Comparison of ENCODE assay signal across 22 cellular contexts in genomic region chr4:34766935-34767859, GRCh38.
A peak's percentile ranks its signal among the peaks of the same experiment; 100 is the strongest.
DNase-seq lines count a peak whose midpoint lies in the region; ATAC-seq and TF ChIP-seq lines count a peak whose summit lies in the region.
"Had no signal": no experiment of that assay in that cellular context is flagged by ENCODE, and none has a peak within 500 bp of the region (broad histone marks: within the 10 kb centered on the region; RNA-seq: fewer than 3 reads in every experiment).

No MANE protein-coding gene starts in this region.

- H3K27ac ChIP-seq in C4-2B (no peak overlapping the region), Panc1 (ENCODE audit: low read length) (no peak overlapping the region)
- H3K27ac ChIP-seq: esophagus squamous epithelium, gastroesophageal sphincter, lower lobe of right lung had no signal

- no TSS peak for BruUV-seq in Panc1 (replicated peaks; lab: Mats Ljungman, UMichigan)

- no peaks in the 10 kb centered on the region for H3K9me3 Mint-ChIP-seq in activated CD4-positive, alpha-beta T cell treated with anti-CD3 and anti-CD28 coated beads, Interleukin-2, amount 10 ng/mL, durations not matched to agents 24 days and 14 days
- H3K9me3 Mint-ChIP-seq: activated CD4-positive, alpha-beta T cell treated with anti-CD3 and anti-CD28 coated beads, Interleukin-2, amount 10 ng/mL, durations not matched to agents 7 days and 5 days; neural crest cell had no signal

- no peaks in the 10 kb centered on the region for H3K36me3 ChIP-seq in Panc1 (ENCODE audit: control insufficient read depth, insufficient read depth, low read length)
- H3K36me3 ChIP-seq: esophagus squamous epithelium, gastroesophageal sphincter, lower lobe of right lung had no signal

- intact Hi-C loops in Panc1 (cut with micrococcal nuclease; ENCODE audit: unreplicated experiment), result no loop called here
- intact Hi-C loops in activated CD4-positive, alpha-beta T cell treated with anti-CD3 and anti-CD28 coated beads, Interleukin-2, amount 10 ng/mL, durations not matched to agents 24 days and 14 days (cut with micrococcal nuclease), result no loop called here

- POLR2A ChIA-PET in Panc1 (lab: Charles Lee), result no interaction called here

- no peaks in the 10 kb centered on the region for H3K36me3 Mint-ChIP-seq in activated CD4-positive, alpha-beta T cell treated with anti-CD3 and anti-CD28 coated beads, Interleukin-2, amount 10 ng/mL, durations not matched to agents 24 days and 14 days (ENCODE audit: low read depth)
- H3K36me3 Mint-ChIP-seq: activated naive CD8-positive, alpha-beta T cell had no signal

- TF ChIP-seq CTCF in C4-2B (conservative IDR thresholded peaks at IDR 0.05) (peak; percentile 42), LNCAP (IDR thresholded peaks at IDR 0.05) (peak; percentile 56), Panc1 (IDR thresholded peaks at IDR 0.05) (peak; percentile 16; the same call in 1 of the 2 replicates)

- no peaks in the 10 kb centered on the region for H3K27me3 Mint-ChIP-seq in activated CD4-positive, alpha-beta T cell treated with anti-CD3 and anti-CD28 coated beads, Interleukin-2, amount 10 ng/mL, durations not matched to agents 24 days and 14 days
- H3K27me3 Mint-ChIP-seq: activated CD4-positive, alpha-beta T cell treated with anti-CD3 and anti-CD28 coated beads, Interleukin-2, amount 10 ng/mL, durations not matched to agents 7 days and 5 days; activated naive CD8-positive, alpha-beta T cell had no signal

- H3K27me3 ChIP-seq in Panc1 (ENCODE audit: control insufficient read depth, insufficient read depth, low read length), result no peaks in the 10 kb centered on the region
- H3K27me3 ChIP-seq: esophagus squamous epithelium, gastroesophageal sphincter had no signal

- CTCF ChIA-PET in Panc1 (lab: Charles Lee), result no interaction called here

- H3K4me3 ChIP-seq in Panc1 (ENCODE audit: low read depth in 2 of 2, low read length in 2 of 2), result no peak overlapping the region
- H3K4me3 ChIP-seq: esophagus squamous epithelium, gastroesophageal sphincter, GM12878, lower lobe of right lung had no signal

- H3K4me1 Mint-ChIP-seq in activated CD4-positive, alpha-beta T cell treated with anti-CD3 and anti-CD28 coated beads, Interleukin-2, amount 10 ng/mL, durations not matched to agents 24 days and 14 days, result no peaks in the 10 kb centered on the region
- H3K4me1 Mint-ChIP-seq: activated CD4-positive, alpha-beta T cell treated with anti-CD3 and anti-CD28 coated beads, Interleukin-2, amount 10 ng/mL, durations not matched to agents 7 days and 5 days; neural crest cell had no signal

- in situ Hi-C loops in Panc1 (cut with HindIII; ENCODE audit: low pct_unique_long_range_greater_than_20kb, low sequenced_read_pairs), result no loop called here

- ATAC-seq in Panc1, result peak; percentile 70; the same call in 1 of the 2 replicates
- ATAC-seq in HG02642 (IDR thresholded peaks at IDR 0.05; ENCODE audit: poor library complexity, unreplicated experiment), result no peak
- ATAC-seq in GM19023 (IDR thresholded peaks at IDR 0.05; ENCODE audit: unreplicated experiment), result no peak
- ATAC-seq: gastroesophageal sphincter, GM12878, lower lobe of right lung had no signal

- H3K9me3 ChIP-seq in Panc1 (ENCODE audit: control insufficient read depth, insufficient read depth, low read depth, low read length), result no peaks in the 10 kb centered on the region
- H3K9me3 ChIP-seq: esophagus squamous epithelium, gastroesophageal sphincter, lower lobe of right lung had no signal

- no peaks in the 10 kb centered on the region for H3K4me1 ChIP-seq in Panc1 (ENCODE audit: control insufficient read depth, insufficient read depth, low read length)
- H3K4me1 ChIP-seq: esophagus squamous epithelium, gastroesophageal sphincter, lower lobe of right lung had no signal

- no peak for DNase-seq in Panc1 (ENCODE audit: low read depth, low spot score)
- peak; percentile 0 for DNase-seq in kidney tubule cell (ENCODE audit: low spot score)
- DNase-seq in activated CD4-positive, alpha-beta T cell treated with anti-CD3 and anti-CD28 coated beads, Interleukin-2, amount 10 ng/mL, durations not matched to agents 24 days and 14 days, result no peak
- DNase-seq: activated CD4-positive, alpha-beta T cell treated with anti-CD3 and anti-CD28 coated beads, Interleukin-2, amount 10 ng/mL, durations not matched to agents 7 days and 5 days; cerebellar nuclear complex; DMS79; effector memory CD4-positive, alpha-beta T cell; esophagus squamous epithelium; KBM-7; lower lobe of right lung; NCI-H2081 treated with DMSO at 0.1 percent for 48 hours; Right ventricle myocardium superior; T-helper 1 cell had no signal

- no peak overlapping the region for H3K27ac Mint-ChIP-seq in activated CD4-positive, alpha-beta T cell treated with anti-CD3 and anti-CD28 coated beads, Interleukin-2, amount 10 ng/mL, durations not matched to agents 24 days and 14 days
- H3K27ac Mint-ChIP-seq: activated CD4-positive, alpha-beta T cell treated with anti-CD3 and anti-CD28 coated beads, Interleukin-2, amount 10 ng/mL, durations not matched to agents 7 days and 5 days; activated naive CD8-positive, alpha-beta T cell; activated T-helper 2 cell treated with anti-CD3 and anti-CD28 coated beads, Interferon-gamma antibody, Interleukin-2, Interleukin-4, amounts not matched to agents 10 μg/mL and 5 μg/mL and 100 μg/mL, durations not matched to agents 14 hours and 24 hours and 36 hours had no signal

- no peak overlapping the region for H3K4me3 Mint-ChIP-seq in activated CD4-positive, alpha-beta T cell treated with anti-CD3 and anti-CD28 coated beads, Interleukin-2, amount 10 ng/mL, durations not matched to agents 24 days and 14 days
- H3K4me3 Mint-ChIP-seq: activated CD4-positive, alpha-beta T cell treated with anti-CD3 and anti-CD28 coated beads, Interleukin-2, amount 10 ng/mL, durations not matched to agents 7 days and 5 days; activated naive CD8-positive, alpha-beta T cell; neural crest cell had no signal
